Comparison of ENCODE assay signal across 21 cellular contexts in the genomic region with DNA sequence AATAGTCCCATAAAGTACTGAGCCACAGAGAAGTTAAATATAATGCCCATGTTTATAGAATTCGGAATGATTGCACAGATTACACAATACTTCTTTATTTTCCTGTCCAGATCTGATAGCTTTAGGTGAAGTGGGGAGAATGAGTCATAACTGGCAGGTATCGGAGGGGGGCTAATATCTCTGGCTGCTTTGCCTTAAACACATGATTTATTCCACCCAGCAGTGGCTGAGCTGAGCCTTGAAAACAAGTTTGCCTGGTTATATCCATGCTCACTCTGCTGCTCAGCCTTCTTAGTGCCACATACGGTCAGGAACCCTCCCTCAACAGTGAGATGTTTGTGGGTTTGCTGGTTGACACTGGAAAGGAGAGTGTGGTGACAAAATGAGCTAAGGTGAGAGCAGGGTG.
DNase-seq lines count a peak whose midpoint lies in the region; ATAC-seq, FAIRE-seq and TF ChIP-seq lines count a peak whose summit lies in the region.
"Had no signal": no experiment of that assay in that cellular context is flagged by ENCODE, and none has a peak within 500 bp of the region (broad histone marks: within the 10 kb centered on the region; RNA-seq: fewer than 3 reads in every experiment).

No MANE protein-coding gene starts in this region.

- ATAC-seq in GM23338 = no peak
- ATAC-seq in activated CD4-positive, alpha-beta T cell treated with anti-CD3 and anti-CD28 coated beads for 36 hours = no peak
- ATAC-seq in HG02852 (IDR thresholded peaks at IDR 0.05; ENCODE audit: unreplicated experiment) = no peak
- ATAC-seq: activated naive CD4-positive, alpha-beta T cell treated with anti-CD3 and anti-CD28 coated beads, Interleukin-2, amount 50 U/mL, for 72 hours had no signal

- BruUV-seq in PC-9 (replicated peaks; lab: Mats Ljungman, UMichigan) = no TSS peak

- CTCF ChIA-PET in PC-9 (lab: Charles Lee) = interaction anchor here (0.5 to 1.4 kb wide), 7 partner anchors 9 to 412 kb away, joined by 3 to 10 read pairs (median 4); partner anchors contain the start of gene GLUL
- CTCF ChIA-PET in activated CD4-positive, alpha-beta T cell treated with anti-CD3 and anti-CD28 coated beads for 36 hours (lab: Charles Lee) = interaction anchor here (1.0 kb wide), 1 partner anchor 38 kb away, joined by 4 read pairs; no protein-coding TSS in a partner anchor

- no peak overlapping the region for H3K27ac Mint-ChIP-seq in GM23338
- H3K27ac Mint-ChIP-seq in activated CD4-positive, alpha-beta T cell treated with anti-CD3 and anti-CD28 coated beads for 36 hours = no peak overlapping the region
- H3K27ac Mint-ChIP-seq: activated naive CD4-positive, alpha-beta T cell treated with anti-CD3 and anti-CD28 coated beads, Interleukin-2, amount 50 U/mL, for 72 hours; memory B cell had no signal

- peak overlapping the region; percentile 10; the same call in 1 of the 2 replicates for H2AFZ ChIP-seq in GM23338
- H2AFZ ChIP-seq in PC-9 = no peak overlapping the region

- H4K20me1 ChIP-seq in GM23338 (replicated peaks; ENCODE audit: insufficient read depth) = no peaks in the 10 kb centered on the region
- H4K20me1 ChIP-seq in PC-9 (ENCODE audit: insufficient read depth) = no peaks in the 10 kb centered on the region

- no peak for DNase-seq in GM23338 (ENCODE audit: low spot score)
- DNase-seq in PC-9 = peak; percentile 83 to 99
- DNase-seq in esophagus squamous epithelium (lab: John Stamatoyannopoulos, UW) = no peak
- peak; percentile 82 for DNase-seq in renal cortical epithelial cell (ENCODE audit: low read depth)
- DNase-seq in RCC 7860 (ENCODE audit: low spot score) = no peak
- no peak for DNase-seq in activated CD4-positive, alpha-beta T cell treated with anti-CD3 and anti-CD28 coated beads for 36 hours
- DNase-seq: activated CD4-positive, alpha-beta T cell treated with anti-CD3 and anti-CD28 coated beads for 48 hours; AML-193; DMS79; effector CD8-positive, alpha-beta T cell; foreskin melanocyte; KG1; NCI-H1436; NCI-H526; sigmoid colon; trophoblast cell had no signal

- no peaks in the 10 kb centered on the region for H3K27me3 ChIP-seq in GM23338 (ENCODE audit: insufficient read depth)
- no peaks in the 10 kb centered on the region for H3K27me3 ChIP-seq in PC-9 (ENCODE audit: insufficient read depth, low read depth)
- peaks cover 0 to 3% (median 0%) of the 10 kb centered on the region in 4 donors for H3K27me3 ChIP-seq in esophagus squamous epithelium
- H3K27me3 ChIP-seq: sigmoid colon had no signal

- H3K36me3 Mint-ChIP-seq in GM23338 (ENCODE audit: low read depth) = no peaks in the 10 kb centered on the region
- H3K36me3 Mint-ChIP-seq in activated CD4-positive, alpha-beta T cell treated with anti-CD3 and anti-CD28 coated beads for 36 hours (ENCODE audit: low read depth) = no peaks in the 10 kb centered on the region
- H3K36me3 Mint-ChIP-seq: activated naive CD4-positive, alpha-beta T cell treated with anti-CD3 and anti-CD28 coated beads, Interleukin-2, amount 50 U/mL, for 72 hours; memory B cell had no signal

- H3K36me3 ChIP-seq in GM23338 (ENCODE audit: insufficient read depth) (no peaks in the 10 kb centered on the region), PC-9 (ENCODE audit: low read depth) (no peaks in the 10 kb centered on the region), esophagus squamous epithelium (no peaks in the 10 kb centered on the region)
- H3K36me3 ChIP-seq: HAP-1, sigmoid colon had no signal

- no peaks in the 10 kb centered on the region for H3K4me1 ChIP-seq in GM23338 (ENCODE audit: insufficient read depth)
- peaks cover 60% of the 10 kb centered on the region for H3K4me1 ChIP-seq in PC-9 (replicated peaks; ENCODE audit: insufficient read depth)
- H3K4me1 ChIP-seq in esophagus squamous epithelium = peaks cover 10 to 54% (median 25%) of the 10 kb centered on the region in 3 donors
- H3K4me1 ChIP-seq: HAP-1 had no signal

- no peaks in the 10 kb centered on the region for H3K9me3 ChIP-seq in PC-9 (ENCODE audit: insufficient read depth, low read depth)
- H3K9me3 ChIP-seq in esophagus squamous epithelium = no peaks in the 10 kb centered on the region
- H3K9me3 ChIP-seq: HAP-1, sigmoid colon had no signal

- intact Hi-C loops in PC-9 (cut with micrococcal nuclease; ENCODE audit: unreplicated experiment) = loop anchor here (1.0 to 10.0 kb wide), 6 partner anchors 37 to 1676 kb away; partner anchors contain the start of genes ACBD6 and GLUL
- intact Hi-C loops in esophagus squamous epithelium (cut with DNase I) = no loop called here
- intact Hi-C loops in activated CD4-positive, alpha-beta T cell treated with anti-CD3 and anti-CD28 coated beads for 36 hours (cut with DNase I, micrococcal nuclease) = no loop called here

- no peak overlapping the region for H3K4me3 Mint-ChIP-seq in GM23338
- H3K4me3 Mint-ChIP-seq in activated CD4-positive, alpha-beta T cell treated with anti-CD3 and anti-CD28 coated beads for 36 hours = no peak overlapping the region
- H3K4me3 Mint-ChIP-seq: memory B cell, neural crest cell had no signal

- H3K79me2 ChIP-seq in GM23338 (replicated peaks; ENCODE audit: insufficient read depth) (no peaks in the 10 kb centered on the region), PC-9 (ENCODE audit: low read depth) (no peaks in the 10 kb centered on the region)

- H3K4me2 ChIP-seq in GM23338 (no peak overlapping the region), PC-9 (peak overlapping the region; percentile 65)

- POLR2A ChIA-PET in PC-9 (lab: Charles Lee; ENCODE audit: unreplicated experiment) = interaction anchor here (0.5 to 1.2 kb wide), 8 partner anchors 18 to 93 kb away, joined by 3 to 7 read pairs (median 4); no protein-coding TSS in a partner anchor
- POLR2A ChIA-PET in activated CD4-positive, alpha-beta T cell treated with anti-CD3 and anti-CD28 coated beads for 36 hours (lab: Charles Lee) = no interaction called here

- H3K4me1 Mint-ChIP-seq in GM23338 = no peaks in the 10 kb centered on the region
- H3K4me1 Mint-ChIP-seq in activated CD4-positive, alpha-beta T cell treated with anti-CD3 and anti-CD28 coated beads for 36 hours = no peaks in the 10 kb centered on the region
- H3K4me1 Mint-ChIP-seq: memory B cell had no signal

- H3K27ac ChIP-seq in GM23338 (ENCODE audit: low read depth) (no peak overlapping the region), PC-9 (peak overlapping the region; percentile 90), esophagus squamous epithelium (peak overlapping the region; percentile 23 to 57 (median 38))
- H3K27ac ChIP-seq: sigmoid colon had no signal

- no peaks in the 10 kb centered on the region for H3F3A ChIP-seq in GM23338 (replicated peaks; ENCODE audit: low read depth)
- peaks cover 34% of the 10 kb centered on the region for H3F3A ChIP-seq in PC-9 (ENCODE audit: insufficient read depth, low read depth)

- TF ChIP-seq CTCF in GM23338 (conservative IDR thresholded peaks at IDR 0.05; ENCODE audit: low read depth in 2 of 2) (no peak), PC-9 (conservative IDR thresholded peaks at IDR 0.05) (no peak), esophagus squamous epithelium (IDR thresholded peaks at IDR 0.05) (no peak)

- 27 to 34% methylated on average over 3 of the region's 3 CpGs for WGBS in esophagus squamous epithelium, 2 donors

- no peak for FAIRE-seq in RCC 7860 (lab: Jason Lieb, UNC)

- no peaks in the 10 kb centered on the region for H3K27me3 Mint-ChIP-seq in GM23338 (ENCODE audit: insufficient read depth, low read depth, poor library complexity)
- peaks cover 6% of the 10 kb centered on the region for H3K27me3 Mint-ChIP-seq in activated CD4-positive, alpha-beta T cell treated with anti-CD3 and anti-CD28 coated beads for 36 hours

- no peak for TF ChIP-seq POLR2A in esophagus squamous epithelium (IDR thresholded peaks at IDR 0.05)

- H3K4me3 ChIP-seq in GM23338 (no peak overlapping the region), PC-9 (no peak overlapping the region), esophagus squamous epithelium (no peak overlapping the region)
- H3K4me3 ChIP-seq: HAP-1, sigmoid colon had no signal

- no peaks in the 10 kb centered on the region for H3K9me3 Mint-ChIP-seq in GM23338
- peaks cover 2% of the 10 kb centered on the region for H3K9me3 Mint-ChIP-seq in activated CD4-positive, alpha-beta T cell treated with anti-CD3 and anti-CD28 coated beads for 36 hours (ENCODE audit: low read depth)
- H3K9me3 Mint-ChIP-seq: activated naive CD4-positive, alpha-beta T cell treated with anti-CD3 and anti-CD28 coated beads, Interleukin-2, amount 50 U/mL, for 72 hours had no signal

- H3K9me2 ChIP-seq in GM23338 (ENCODE audit: insufficient read depth) (no peaks in the 10 kb centered on the region), PC-9 (ENCODE audit: insufficient read depth) (no peaks in the 10 kb centered on the region)

TF ChIP-seq in GM23338, 12 proteins besides CTCF, POLR2A, EP300 and RAD21 (continues in another document):
- no peak for TF ChIP-seq ZNF331 (CRISPR knock-in tag; IDR thresholded peaks at IDR 0.05; ENCODE audit: low read depth)
- TF ChIP-seq NANOG (IDR thresholded peaks at IDR 0.05; ENCODE audit: borderline replicate concordance) = no peak
- TF ChIP-seq REST (IDR thresholded peaks at IDR 0.05; ENCODE audit: unreplicated experiment) = no peak

Comparison
In these comparisons a context has a peak if more than half of its experiments do, and no peak if none do; other contexts are left out.
1. DNase-seq: peak in PC-9 (2 of 2) and renal cortical epithelial cell (single experiment); none in GM23338 (single experiment), esophagus squamous epithelium (single experiment), RCC 7860 (single experiment) and activated CD4-positive, alpha-beta T cell treated with anti-CD3 and anti-CD28 coated beads for 36 hours (single experiment).